Comparison of ENCODE assay signal across 1 cellular context in the genomic region with DNA sequence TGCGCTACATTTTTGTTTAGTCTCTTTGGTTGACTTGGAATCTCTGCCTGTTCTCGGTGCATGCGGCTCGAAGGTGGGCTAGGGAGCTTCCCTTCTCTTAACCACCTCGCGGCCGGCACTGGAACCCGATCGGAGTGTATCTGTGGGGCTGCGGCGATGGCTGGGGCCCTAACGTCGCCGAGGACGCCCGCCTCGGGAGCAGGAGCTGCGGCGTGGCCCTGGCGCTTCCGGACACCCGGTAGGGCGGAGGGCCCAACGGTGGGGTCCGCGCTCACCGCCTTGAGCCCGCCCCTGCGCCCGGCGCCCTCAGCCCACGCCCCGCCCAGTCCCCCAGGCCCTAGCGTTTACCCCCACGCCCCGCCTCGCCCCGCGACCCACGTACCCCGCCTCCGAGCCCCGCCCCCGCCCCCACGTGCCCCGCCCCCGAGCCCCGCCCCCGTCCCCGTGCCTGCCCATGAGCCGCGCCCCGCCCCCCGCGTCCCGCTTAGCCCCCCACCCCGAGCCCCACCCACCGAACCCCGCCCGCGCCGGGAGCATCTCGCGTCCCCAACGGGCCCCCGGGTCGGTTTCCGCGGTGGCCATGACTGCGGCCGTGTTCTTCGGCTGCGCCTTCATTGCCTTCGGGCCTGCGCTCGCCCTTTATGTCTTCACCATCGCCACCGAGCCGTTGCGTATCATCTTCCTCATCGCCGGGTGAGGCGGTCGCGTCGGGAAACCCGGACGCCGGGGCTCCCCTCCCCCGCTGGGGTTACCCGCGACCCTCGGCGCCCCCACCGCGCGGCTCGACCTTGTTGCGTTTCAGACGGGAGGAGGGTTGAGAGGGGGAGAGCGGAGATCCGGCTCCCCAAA.
A peak's percentile ranks its signal among the peaks of the same experiment; 100 is the strongest.
TF ChIP-seq lines count a peak whose summit lies in the region.

Gene APH1B (plus strand): TSS at position 562 of the 849 bp plus-strand sequence. CDS start 19 bp downstream, at position 581.

TF ChIP-seq in HepG2, 621 proteins besides CTCF, POLR2A, EP300 and RAD21 (continued from another document and continues in another):
- no peak for TF ChIP-seq ZNF552 (CRISPR knock-in tag; IDR thresholded peaks at IDR 0.05; ENCODE audit: borderline replicate concordance)
- TF ChIP-seq ZBTB7B (CRISPR knock-in tag; IDR thresholded peaks at IDR 0.05): no peak
- no peak for TF ChIP-seq ZNF136 (CRISPR knock-in tag; IDR thresholded peaks at IDR 0.05; ENCODE audit: low read depth)
- TF ChIP-seq ZNF10 (CRISPR knock-in tag; IDR thresholded peaks at IDR 0.05; ENCODE audit: borderline replicate concordance, low read depth): no peak
- TF ChIP-seq HDAC6 (IDR thresholded peaks at IDR 0.05; ENCODE audit: low read depth, low read length): no peak
- TF ChIP-seq ZNF644 (CRISPR knock-in tag; IDR thresholded peaks at IDR 0.05; ENCODE audit: low read depth): no peak
- no peak for TF ChIP-seq MLX (CRISPR knock-in tag; IDR thresholded peaks at IDR 0.05)
- TF ChIP-seq NFIC (IDR thresholded peaks at IDR 0.05; ENCODE audit: low read length): no peak
- TF ChIP-seq ZNF331 (CRISPR knock-in tag; IDR thresholded peaks at IDR 0.05): no peak
- TF ChIP-seq CREBL2 (CRISPR knock-in tag; IDR thresholded peaks at IDR 0.05; ENCODE audit: borderline replicate concordance): no peak
- 0 out of 2 replicates have a peak, but pooled peaks have one; percentile 30 for TF ChIP-seq ZMAT3 (CRISPR knock-in tag; conservative IDR thresholded peaks at IDR 0.05)
- TF ChIP-seq REXO4 (CRISPR knock-in tag; IDR thresholded peaks at IDR 0.05; ENCODE audit: borderline replicate concordance): no peak
- TF ChIP-seq ARID2 (CRISPR knock-in tag; IDR thresholded peaks at IDR 0.05; ENCODE audit: borderline replicate concordance): no peak
- TF ChIP-seq POLR2AphosphoS2 (IDR thresholded peaks at IDR 0.05; ENCODE audit: low read depth, low read length): no peak
- TF ChIP-seq ZNF792 (CRISPR knock-in tag; IDR thresholded peaks at IDR 0.05): no peak
- no peak for TF ChIP-seq ZNF670 (CRISPR knock-in tag; IDR thresholded peaks at IDR 0.05; ENCODE audit: borderline replicate concordance)
- TF ChIP-seq SALL2 (CRISPR knock-in tag; IDR thresholded peaks at IDR 0.05): no peak
- no peak for TF ChIP-seq ZNF264 (CRISPR knock-in tag; IDR thresholded peaks at IDR 0.05)
- TF ChIP-seq, protein P1, sequence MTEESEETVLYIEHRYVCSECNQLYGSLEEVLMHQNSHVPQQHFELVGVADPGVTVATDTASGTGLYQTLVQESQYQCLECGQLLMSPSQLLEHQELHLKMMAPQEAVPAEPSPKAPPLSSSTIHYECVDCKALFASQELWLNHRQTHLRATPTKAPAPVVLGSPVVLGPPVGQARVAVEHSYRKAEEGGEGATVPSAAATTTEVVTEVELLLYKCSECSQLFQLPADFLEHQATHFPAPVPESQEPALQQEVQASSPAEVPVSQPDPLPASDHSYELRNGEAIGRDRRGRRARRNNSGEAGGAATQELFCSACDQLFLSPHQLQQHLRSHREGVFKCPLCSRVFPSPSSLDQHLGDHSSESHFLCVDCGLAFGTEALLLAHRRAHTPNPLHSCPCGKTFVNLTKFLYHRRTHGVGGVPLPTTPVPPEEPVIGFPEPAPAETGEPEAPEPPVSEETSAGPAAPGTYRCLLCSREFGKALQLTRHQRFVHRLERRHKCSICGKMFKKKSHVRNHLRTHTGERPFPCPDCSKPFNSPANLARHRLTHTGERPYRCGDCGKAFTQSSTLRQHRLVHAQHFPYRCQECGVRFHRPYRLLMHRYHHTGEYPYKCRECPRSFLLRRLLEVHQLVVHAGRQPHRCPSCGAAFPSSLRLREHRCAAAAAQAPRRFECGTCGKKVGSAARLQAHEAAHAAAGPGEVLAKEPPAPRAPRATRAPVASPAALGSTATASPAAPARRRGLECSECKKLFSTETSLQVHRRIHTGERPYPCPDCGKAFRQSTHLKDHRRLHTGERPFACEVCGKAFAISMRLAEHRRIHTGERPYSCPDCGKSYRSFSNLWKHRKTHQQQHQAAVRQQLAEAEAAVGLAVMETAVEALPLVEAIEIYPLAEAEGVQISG (CRISPR knock-in tag; IDR thresholded peaks at IDR 0.05): peak; percentile 45; the same call in 1 of the 2 replicates
- TF ChIP-seq ZNF235 (CRISPR knock-in tag; IDR thresholded peaks at IDR 0.05; ENCODE audit: borderline replicate concordance): no peak
- TF ChIP-seq, protein P2, sequence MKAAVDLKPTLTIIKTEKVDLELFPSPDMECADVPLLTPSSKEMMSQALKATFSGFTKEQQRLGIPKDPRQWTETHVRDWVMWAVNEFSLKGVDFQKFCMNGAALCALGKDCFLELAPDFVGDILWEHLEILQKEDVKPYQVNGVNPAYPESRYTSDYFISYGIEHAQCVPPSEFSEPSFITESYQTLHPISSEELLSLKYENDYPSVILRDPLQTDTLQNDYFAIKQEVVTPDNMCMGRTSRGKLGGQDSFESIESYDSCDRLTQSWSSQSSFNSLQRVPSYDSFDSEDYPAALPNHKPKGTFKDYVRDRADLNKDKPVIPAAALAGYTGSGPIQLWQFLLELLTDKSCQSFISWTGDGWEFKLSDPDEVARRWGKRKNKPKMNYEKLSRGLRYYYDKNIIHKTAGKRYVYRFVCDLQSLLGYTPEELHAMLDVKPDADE (CRISPR knock-in tag; IDR thresholded peaks at IDR 0.05): no peak
- peak; percentile 36; the same call in 1 of the 2 replicates for TF ChIP-seq ZNF430 (CRISPR knock-in tag; IDR thresholded peaks at IDR 0.05)
- no peak for TF ChIP-seq KLF13 (CRISPR knock-in tag; IDR thresholded peaks at IDR 0.05)
- TF ChIP-seq POLR2G (IDR thresholded peaks at IDR 0.05; ENCODE audit: low read depth, low read length): peak; percentile 54
- no peak for TF ChIP-seq MAFG (CRISPR knock-in tag; IDR thresholded peaks at IDR 0.05)
- TF ChIP-seq ZNF570 (CRISPR knock-in tag; IDR thresholded peaks at IDR 0.05; ENCODE audit: borderline replicate concordance): no peak
- no peak for TF ChIP-seq ZSCAN9 (CRISPR knock-in tag; IDR thresholded peaks at IDR 0.05; ENCODE audit: borderline replicate concordance)
- no peak for TF ChIP-seq ZNF280D (CRISPR knock-in tag; IDR thresholded peaks at IDR 0.05)
- TF ChIP-seq, protein P3, sequence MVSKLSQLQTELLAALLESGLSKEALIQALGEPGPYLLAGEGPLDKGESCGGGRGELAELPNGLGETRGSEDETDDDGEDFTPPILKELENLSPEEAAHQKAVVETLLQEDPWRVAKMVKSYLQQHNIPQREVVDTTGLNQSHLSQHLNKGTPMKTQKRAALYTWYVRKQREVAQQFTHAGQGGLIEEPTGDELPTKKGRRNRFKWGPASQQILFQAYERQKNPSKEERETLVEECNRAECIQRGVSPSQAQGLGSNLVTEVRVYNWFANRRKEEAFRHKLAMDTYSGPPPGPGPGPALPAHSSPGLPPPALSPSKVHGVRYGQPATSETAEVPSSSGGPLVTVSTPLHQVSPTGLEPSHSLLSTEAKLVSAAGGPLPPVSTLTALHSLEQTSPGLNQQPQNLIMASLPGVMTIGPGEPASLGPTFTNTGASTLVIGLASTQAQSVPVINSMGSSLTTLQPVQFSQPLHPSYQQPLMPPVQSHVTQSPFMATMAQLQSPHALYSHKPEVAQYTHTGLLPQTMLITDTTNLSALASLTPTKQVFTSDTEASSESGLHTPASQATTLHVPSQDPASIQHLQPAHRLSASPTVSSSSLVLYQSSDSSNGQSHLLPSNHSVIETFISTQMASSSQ (IDR thresholded peaks at IDR 0.05; ENCODE audit: low read depth): no peak
- TF ChIP-seq, protein P3 (CRISPR knock-in tag; IDR thresholded peaks at IDR 0.05; ENCODE audit: borderline replicate concordance): no peak
- 0 out of 2 replicates have a peak, but pooled peaks have one; percentile 44 for TF ChIP-seq ZNF564 (CRISPR knock-in tag; IDR thresholded peaks at IDR 0.05)
- no peak for TF ChIP-seq ZNF674 (CRISPR knock-in tag; IDR thresholded peaks at IDR 0.05; ENCODE audit: low read depth)
- TF ChIP-seq SMAD1 (CRISPR knock-in tag; IDR thresholded peaks at IDR 0.05; ENCODE audit: borderline replicate concordance, low read depth): no peak
- TF ChIP-seq FOXP1 (IDR thresholded peaks at IDR 0.05): no peak
- no peak for TF ChIP-seq FOXP1 (CRISPR knock-in tag; IDR thresholded peaks at IDR 0.05)
- TF ChIP-seq WIZ (CRISPR knock-in tag; IDR thresholded peaks at IDR 0.05): no peak
- no peak for TF ChIP-seq ZSCAN12 (CRISPR knock-in tag; IDR thresholded peaks at IDR 0.05)
- TF ChIP-seq KAT2B (IDR thresholded peaks at IDR 0.05; ENCODE audit: borderline replicate concordance, low read depth, low read length): no peak
- no peak for TF ChIP-seq MLLT10 (CRISPR knock-in tag; IDR thresholded peaks at IDR 0.05)
- TF ChIP-seq KDM5B (CRISPR knock-in tag; IDR thresholded peaks at IDR 0.05; ENCODE audit: borderline replicate concordance): 0 out of 2 replicates have a peak, but pooled peaks have one; percentile 24
- no peak for TF ChIP-seq ZNF576 (CRISPR knock-in tag; IDR thresholded peaks at IDR 0.05)
- peak; percentile 47; the same call in 1 of the 2 replicates for TF ChIP-seq KLF12 (CRISPR knock-in tag; IDR thresholded peaks at IDR 0.05; ENCODE audit: borderline replicate concordance)
- no peak for TF ChIP-seq IKZF1 (IDR thresholded peaks at IDR 0.05)
- no peak for TF ChIP-seq CHD2 (IDR thresholded peaks at IDR 0.05; ENCODE audit: low read depth, low read length)
- no peak for TF ChIP-seq HES4 (CRISPR knock-in tag; IDR thresholded peaks at IDR 0.05; ENCODE audit: borderline replicate concordance)
- TF ChIP-seq YEATS4 (CRISPR knock-in tag; IDR thresholded peaks at IDR 0.05; ENCODE audit: borderline replicate concordance): peak; percentile 28; the same call in 1 of the 2 replicates
